Comparison of ENCODE assay signal across 14 cellular contexts in genomic region chr18:3873698-3874495, GRCh38.
DNase-seq lines count a peak whose midpoint lies in the region; ATAC-seq, FAIRE-seq and TF ChIP-seq lines count a peak whose summit lies in the region.
"Had no signal": no experiment of that assay in that cellular context is flagged by ENCODE, and none has a peak within 500 bp of the region (broad histone marks: within the 10 kb centered on the region; RNA-seq: fewer than 3 reads in every experiment).

No MANE protein-coding gene starts in this region.

- H3K79me2 ChIP-seq in keratinocyte (ENCODE audit: control insufficient read depth, insufficient read depth, low read length): no peaks in the 10 kb centered on the region

- H3K4me3 ChIP-seq in right atrium auricular region (peak overlapping the region in 1 of 2 donors; percentile 3), keratinocyte (ENCODE audit: control insufficient read depth in 2 of 3, extremely low read depth in 1 of 3, insufficient read depth in 2 of 3, low read depth in 1 of 3, low read length in 3 of 3) (no peak overlapping the region), aorta (ENCODE audit: low read length in 2 of 2) (peak overlapping the region; percentile 32 to 53)
- H3K4me3 ChIP-seq: mucosa of descending colon, vagina had no signal

- intact Hi-C loops in left cardiac atrium (cut with DNase I) (no loop called here), aorta (cut with DNase I) (loop anchor here (5.0 kb wide), 3 partner anchors 102 to 172 kb away; no protein-coding TSS in a partner anchor)

- H3K36me3 ChIP-seq in right atrium auricular region (no peaks in the 10 kb centered on the region), keratinocyte (ENCODE audit: control insufficient read depth in 2 of 2, extremely low read depth in 1 of 2, insufficient read depth in 2 of 2, low read length in 2 of 2) (no peaks in the 10 kb centered on the region), aorta (ENCODE audit: control insufficient read depth in 1 of 2, insufficient read depth in 2 of 2, low read length in 1 of 2) (no peaks in the 10 kb centered on the region)
- H3K36me3 ChIP-seq: vagina had no signal

- no peak for DNase-seq in left cardiac atrium
- no peak for DNase-seq in right atrium auricular region (ENCODE audit: low spot score)
- DNase-seq in keratinocyte (ENCODE audit: low read depth, low spot score): no peak
- DNase-seq in aorta: no peak
- no peak for DNase-seq in activated gamma-delta T cell treated with Interleukin-2 at 50 U/mL for 16 hours
- DNase-seq in NCI-H1436 treated with DMSO at 0.1 percent for 48 hours (lab: John Stamatoyannopoulos, UW): no peak
- no peak for DNase-seq in activated CD8-positive, alpha-beta memory T cell treated with anti-CD3 and anti-CD28 coated beads, Interleukin-2, amount 50 U/mL, for 48 hours
- DNase-seq: activated naive CD8-positive, alpha-beta T cell treated with anti-CD3 and anti-CD28 coated beads, Interleukin-2, amount 10 ng/mL, durations not matched to agents 7 days and 5 days; mucosa of descending colon; MV-4-11; PC-3 had no signal

- H3K27ac ChIP-seq in right atrium auricular region (no peak overlapping the region), VCaP (peak overlapping the region; percentile 1; the same call in 1 of the 2 replicates), keratinocyte (ENCODE audit: control insufficient read depth, insufficient read depth, low read length) (no peak overlapping the region), aorta (ENCODE audit: low read depth in 1 of 2, low read length in 2 of 2) (peak overlapping the region in 1 of 2 donors; percentile 28)
- H3K27ac ChIP-seq: HL-60, vagina had no signal

- TF ChIP-seq CTCF in right atrium auricular region (IDR thresholded peaks at IDR 0.05): no peak
- TF ChIP-seq CTCF in VCaP (conservative IDR thresholded peaks at IDR 0.05): no peak
- TF ChIP-seq CTCF in keratinocyte (optimal IDR thresholded peaks at IDR 0.05 in 1 of 3, IDR thresholded peaks at IDR 0.05 in 1 of 3, conservative IDR thresholded peaks at IDR 0.05 in 1 of 3; ENCODE audit: extremely low read depth in 1 of 3, insufficient read depth in 2 of 3, low read length in 3 of 3): no peak

- no peaks in the 10 kb centered on the region for H4K20me1 ChIP-seq in keratinocyte (ENCODE audit: control insufficient read depth, extremely low read depth, insufficient read depth, low read length)

- no peak overlapping the region for H2AFZ ChIP-seq in keratinocyte (ENCODE audit: control insufficient read depth, low read length)

- H3K9me3 ChIP-seq in right atrium auricular region (no peaks in the 10 kb centered on the region), keratinocyte (ENCODE audit: control insufficient read depth, low read depth, low read length) (no peaks in the 10 kb centered on the region), aorta (ENCODE audit: control insufficient read depth, low read length) (no peaks in the 10 kb centered on the region)
- H3K9me3 ChIP-seq: mucosa of descending colon, vagina had no signal

- no peaks in the 10 kb centered on the region for H3K27me3 ChIP-seq in right atrium auricular region
- H3K27me3 ChIP-seq in keratinocyte (ENCODE audit: control insufficient read depth, extremely low read depth, insufficient read depth, low read length): peaks cover 1% of the 10 kb centered on the region
- no peaks in the 10 kb centered on the region for H3K27me3 ChIP-seq in aorta (ENCODE audit: control insufficient read depth in 1 of 2, insufficient read depth in 2 of 2, low read length in 1 of 2)
- H3K27me3 ChIP-seq: vagina had no signal

- H3K4me1 ChIP-seq in right atrium auricular region: no peaks in the 10 kb centered on the region
- no peaks in the 10 kb centered on the region for H3K4me1 ChIP-seq in keratinocyte (ENCODE audit: control insufficient read depth, extremely low read depth, insufficient read depth, low read length)
- no peaks in the 10 kb centered on the region for H3K4me1 ChIP-seq in aorta (ENCODE audit: control insufficient read depth in 1 of 2, insufficient read depth in 2 of 2, low read length in 2 of 2)
- H3K4me1 ChIP-seq: vagina had no signal

- no peak overlapping the region for H3K9ac ChIP-seq in keratinocyte (ENCODE audit: control insufficient read depth, extremely low read depth, insufficient read depth, low read length)

- no peak overlapping the region for H3K4me2 ChIP-seq in keratinocyte (ENCODE audit: control insufficient read depth, extremely low read depth, insufficient read depth, low read depth, low read length)

- H3K9me1 ChIP-seq in keratinocyte (ENCODE audit: control insufficient read depth, extremely low read depth, insufficient read depth, low read length): no peaks in the 10 kb centered on the region

- dilution Hi-C loops in keratinocyte (cut with MboI; ENCODE audit: extremely low pct_ligation_motif_present, low sequenced_read_pairs): no loop called here

- ATAC-seq in left cardiac atrium (peak; percentile 48 to 53), aorta (ENCODE audit: low FRiP score) (no peak)
- ATAC-seq: mucosa of descending colon, PC-3 had no signal

- WGBS in aorta, 2 donors: 4 to 5% methylated on average over 8 of the region's 8 CpGs

- FAIRE-seq in keratinocyte (lab: Jason Lieb, UNC): peak; percentile 5

Comparison
In these comparisons a context has a peak if more than half of its experiments do, and no peak if none do; other contexts are left out.
1. H3K4me3 ChIP-seq: peak in aorta (2 of 2); none in keratinocyte (0 of 3).
2. intact Hi-C loops: an anchor here in aorta (5.0 kb wide); none called in left cardiac atrium.